8 cellular contexts compared by ENCODE assay signal in genomic region chr3:184562146-184562861, GRCh38. TPM values are rescaled to one million over a fixed set of nuclear protein-coding genes. Genes with fewer than 3 reads are reported as not detected.
DNase-seq lines count a peak whose midpoint lies in the region; ATAC-seq and TF ChIP-seq lines count a peak whose summit lies in the region.

No MANE protein-coding gene starts in this region.

- peaks cover 24% of the 10 kb centered on the region for H3K27me3 ChIP-seq in mononuclear cell (ENCODE audit: insufficient read depth, low read length)
- no peaks in the 10 kb centered on the region for H3K27me3 ChIP-seq in uterus

- no peak for TF ChIP-seq CTCF in uterus (IDR thresholded peaks at IDR 0.05)

- TF ChIP-seq POLR2A in uterus (IDR thresholded peaks at IDR 0.05) = no peak

- H3K9me3 Mint-ChIP-seq in activated naive CD4-positive, alpha-beta T cell treated with anti-CD3 and anti-CD28 coated beads, Interleukin-2, amount 50 U/mL, for 24 hours = no peaks in the 10 kb centered on the region
- H3K9me3 Mint-ChIP-seq in dendritic cell treated with granulocyte-macrophage colony-stimulating factor and Interleukin-4, amounts not matched to agents 40 ng/mL and 50 ng/mL, for 4 days = no peaks in the 10 kb centered on the region

- intact Hi-C loops in dendritic cell treated with granulocyte-macrophage colony-stimulating factor and Interleukin-4, amounts not matched to agents 40 ng/mL and 50 ng/mL, for 4 days (cut with micrococcal nuclease) = no loop called here
- intact Hi-C loops in uterus (cut with DNase I; ENCODE audit: low total_unique reads) = no loop called here

- H3K4me1 ChIP-seq in mononuclear cell (ENCODE audit: insufficient read depth, low read length) (peaks cover 32% of the 10 kb centered on the region), uterus (peaks cover 2 to 11% of the 10 kb centered on the region in 2 donors)

- no peaks in the 10 kb centered on the region for H3K36me3 ChIP-seq in uterus

- H3K4me3 ChIP-seq in mononuclear cell (ENCODE audit: low read length) (peak overlapping the region; percentile 35), uterus (peak overlapping the region; percentile 83 to 90)

- DNase-seq in activated naive CD4-positive, alpha-beta T cell (lab: John Stamatoyannopoulos, UW) = no peak
- peak in 1 of 2 donors; percentile 45 for DNase-seq in uterus
- DNase-seq in NCI-H187 (lab: John Stamatoyannopoulos, UW) = no peak
- no peak for DNase-seq in stimulated activated CD4-positive, alpha-beta T cell treated with anti-CD3 and anti-CD28 coated beads, Interleukin-4, amount 100 ng/mL, for 24 hours

- no peak for ATAC-seq in GM19351 (IDR thresholded peaks at IDR 0.05; ENCODE audit: unreplicated experiment)

- H3K9me3 ChIP-seq in mononuclear cell (ENCODE audit: low read depth, low read length) (no peaks in the 10 kb centered on the region), uterus (no peaks in the 10 kb centered on the region)

- H3K27ac ChIP-seq in uterus = peak overlapping the region; percentile 76 to 82

- peaks cover 33% of the 10 kb centered on the region for H3K4me1 Mint-ChIP-seq in activated naive CD4-positive, alpha-beta T cell treated with anti-CD3 and anti-CD28 coated beads, Interleukin-2, amount 50 U/mL, for 24 hours
- H3K4me1 Mint-ChIP-seq in dendritic cell treated with granulocyte-macrophage colony-stimulating factor and Interleukin-4, amounts not matched to agents 40 ng/mL and 50 ng/mL, for 4 days (ENCODE audit: low read depth) = peaks cover 48% of the 10 kb centered on the region

- no peak overlapping the region for H3K27ac Mint-ChIP-seq in activated naive CD4-positive, alpha-beta T cell treated with anti-CD3 and anti-CD28 coated beads, Interleukin-2, amount 50 U/mL, for 24 hours
- no peak overlapping the region for H3K27ac Mint-ChIP-seq in dendritic cell treated with granulocyte-macrophage colony-stimulating factor and Interleukin-4, amounts not matched to agents 40 ng/mL and 50 ng/mL, for 4 days

- peaks cover 4% of the 10 kb centered on the region for H3K36me3 Mint-ChIP-seq in activated naive CD4-positive, alpha-beta T cell treated with anti-CD3 and anti-CD28 coated beads, Interleukin-2, amount 50 U/mL, for 24 hours
- H3K36me3 Mint-ChIP-seq in dendritic cell treated with granulocyte-macrophage colony-stimulating factor and Interleukin-4, amounts not matched to agents 40 ng/mL and 50 ng/mL, for 4 days (ENCODE audit: low read depth) = no peaks in the 10 kb centered on the region

- peaks cover 19% of the 10 kb centered on the region for H3K27me3 Mint-ChIP-seq in activated naive CD4-positive, alpha-beta T cell treated with anti-CD3 and anti-CD28 coated beads, Interleukin-2, amount 50 U/mL, for 24 hours
- peaks cover 58% of the 10 kb centered on the region for H3K27me3 Mint-ChIP-seq in dendritic cell treated with granulocyte-macrophage colony-stimulating factor and Interleukin-4, amounts not matched to agents 40 ng/mL and 50 ng/mL, for 4 days

- H3K4me3 Mint-ChIP-seq in activated naive CD4-positive, alpha-beta T cell treated with anti-CD3 and anti-CD28 coated beads, Interleukin-2, amount 50 U/mL, for 24 hours = peak overlapping the region; percentile 81
- peak overlapping the region; percentile 64 for H3K4me3 Mint-ChIP-seq in dendritic cell treated with granulocyte-macrophage colony-stimulating factor and Interleukin-4, amounts not matched to agents 40 ng/mL and 50 ng/mL, for 4 days

RNA-seq across cellular contexts. Expression of gene EPHB3, which starts 0.7 kb away (rescaled TPM):
- total RNA-seq in mononuclear cell (1.6 TPM), uterus (10 to 100 TPM in 2 of 4 donors, 1 to 10 TPM in 2; 2.0 to 70.2 (median 19.7) TPM)
